In genomic region chr5:76379855-76380254, GRCh38 we compare ENCODE assay signal across 24 cellular contexts.
"Had no signal": no experiment of that assay in that cellular context is flagged by ENCODE, and none has a peak within 500 bp of the region (broad histone marks: within the 10 kb centered on the region; RNA-seq: fewer than 3 reads in every experiment).

No MANE protein-coding gene starts in this region.

- H3K27ac Mint-ChIP-seq: activated naive CD4-positive, alpha-beta T cell treated with anti-CD3 and anti-CD28 coated beads for 36 hours; activated naive CD8-positive, alpha-beta T cell treated with anti-CD3 and anti-CD28 coated beads for 36 hours; WTC11 had no signal

- H3K9me3 Mint-ChIP-seq: activated naive CD4-positive, alpha-beta T cell treated with anti-CD3 and anti-CD28 coated beads for 36 hours; activated naive CD8-positive, alpha-beta T cell treated with anti-CD3 and anti-CD28 coated beads for 36 hours; WTC11 had no signal

- H3K9me3 ChIP-seq: adrenal gland, body of pancreas, left lung, pancreas, psoas muscle, tibial nerve had no signal

- H3K36me3 Mint-ChIP-seq: activated CD8-positive, alpha-beta memory T cell treated with anti-CD3 and anti-CD28 coated beads, Interleukin-2, amount 10 ng/mL, durations not matched to agents 7 days and 5 days; activated naive CD8-positive, alpha-beta T cell treated with anti-CD3 and anti-CD28 coated beads for 36 hours; WTC11 had no signal

- H3K4me1 ChIP-seq: adrenal gland, psoas muscle, tibial nerve had no signal

- H3K4me3 Mint-ChIP-seq: activated CD8-positive, alpha-beta memory T cell treated with anti-CD3 and anti-CD28 coated beads, Interleukin-2, amount 10 ng/mL, durations not matched to agents 7 days and 5 days; activated CD8-positive, alpha-beta T cell treated with anti-CD3 and anti-CD28 coated beads, Interleukin-2, amount 10 ng/mL, durations not matched to agents 7 days and 5 days; activated naive CD4-positive, alpha-beta T cell treated with anti-CD3 and anti-CD28 coated beads for 36 hours; activated naive CD8-positive, alpha-beta T cell treated with anti-CD3 and anti-CD28 coated beads for 36 hours; WTC11 had no signal

- ATAC-seq: body of pancreas, left lung, pancreas, psoas muscle, WTC11 had no signal

- H3K27me3 ChIP-seq: adrenal gland, body of pancreas, left lung, pancreas, tibial nerve had no signal

- H3K4me3 ChIP-seq: adrenal gland, body of pancreas, left lung, lung, pancreas, psoas muscle, tibial nerve had no signal

- H3K36me3 ChIP-seq: adrenal gland, left lung, pancreas, tibial nerve had no signal

- H3K27me3 Mint-ChIP-seq: activated CD8-positive, alpha-beta memory T cell treated with anti-CD3 and anti-CD28 coated beads, Interleukin-2, amount 10 ng/mL, durations not matched to agents 7 days and 5 days; activated naive CD8-positive, alpha-beta T cell treated with anti-CD3 and anti-CD28 coated beads for 36 hours had no signal

- DNase-seq: activated CD4-positive, alpha-beta T cell treated with anti-CD3 and anti-CD28 coated beads for 1 hour; activated CD8-positive, alpha-beta memory T cell treated with anti-CD3 and anti-CD28 coated beads, Interleukin-2, amount 10 ng/mL, durations not matched to agents 7 days and 5 days; activated CD8-positive, alpha-beta T cell treated with anti-CD3 and anti-CD28 coated beads, Interleukin-2, amount 10 ng/mL, durations not matched to agents 7 days and 5 days; activated effector memory CD4-positive, alpha-beta T cell treated with Interleukin-2 at 50 U/mL for 16 hours; activated naive CD4-positive, alpha-beta T cell treated with anti-CD3 and anti-CD28 coated beads for 36 hours; activated naive CD8-positive, alpha-beta T cell treated with anti-CD3 and anti-CD28 coated beads for 36 hours; activated T-cell treated with anti-CD3 and anti-CD28 coated beads, Interleukin-2, amount 50 U/mL, for 48 hours; adrenal gland; aorta; body of pancreas; effector CD8-positive, alpha-beta T cell; kidney glomerular epithelial cell; left lung; mesendoderm; nucleus accumbens; pancreas; psoas muscle; stimulated activated CD4-positive, alpha-beta T cell treated with anti-CD3 and anti-CD28 coated beads, Interleukin-15, amount 100 ng/mL, for 24 hours; stimulated activated CD4-positive, alpha-beta T cell treated with anti-CD3 and anti-CD28 coated beads, Interleukin-2, amount 100 ng/mL, for 24 hours; stimulated activated naive CD4-positive, alpha-beta T cell; T1000 had no signal

- H3K27ac ChIP-seq: adrenal gland, body of pancreas, left lung, pancreas, psoas muscle, tibial nerve had no signal
